In genomic region chr14:69398818-69399210, GRCh38 we compare ENCODE assay signal across 8 cellular contexts. TPM values are rescaled to one million over a fixed set of nuclear protein-coding genes. Genes with fewer than 3 reads are reported as not detected.
A peak's percentile ranks its signal among the peaks of the same experiment; 100 is the strongest.
DNase-seq lines count a peak whose midpoint lies in the region; FAIRE-seq and TF ChIP-seq lines count a peak whose summit lies in the region.

No MANE protein-coding gene starts in this region.

- H3K27ac ChIP-seq in OCI-LY7 (ENCODE audit: low read depth, low read length, poor library complexity, severe bottlenecking) (peak overlapping the region; percentile 75), endothelial cell of umbilical vein (ENCODE audit: insufficient read depth, low read depth, low read length) (peak overlapping the region; percentile 92), parathyroid adenoma (peak overlapping the region; percentile 90)

- dilution Hi-C loops in endothelial cell of umbilical vein (cut with MboI; ENCODE audit: extremely low pct_ligation_motif_present, low sequenced_read_pairs): no loop called here

- H3K9me3 ChIP-seq in OCI-LY7 (ENCODE audit: low read length) (no peaks in the 10 kb centered on the region), endothelial cell of umbilical vein (replicated peaks; ENCODE audit: control insufficient read depth, insufficient read depth, low read length) (no peaks in the 10 kb centered on the region), parathyroid adenoma (ENCODE audit: control insufficient read depth, low read length) (no peaks in the 10 kb centered on the region)

- FAIRE-seq in endothelial cell of umbilical vein (lab: Jason Lieb, UNC): no peak

- intact Hi-C loops in OCI-LY7 (cut with micrococcal nuclease; ENCODE audit: unreplicated experiment): loop anchor here (1.0 to 5.0 kb wide), 4 partner anchors 43 to 246 kb away; partner anchors contain the start of gene DCAF5
- intact Hi-C loops in endothelial cell of umbilical vein (cut with micrococcal nuclease): loop anchor here (1.0 to 10.0 kb wide), 4 partner anchors 61 to 366 kb away; partner anchors contain the start of genes DCAF5 and SRSF5

- peaks cover 37% of the 10 kb centered on the region for H3K36me3 ChIP-seq in OCI-LY7 (ENCODE audit: insufficient read depth, low read length)
- H3K36me3 ChIP-seq in endothelial cell of umbilical vein (ENCODE audit: control insufficient read depth in 2 of 2, extremely low read depth in 1 of 2, insufficient read depth in 2 of 2, low read length in 2 of 2): peaks cover 9 to 15% of the 10 kb centered on the region in 2 experiments
- no peaks in the 10 kb centered on the region for H3K36me3 ChIP-seq in parathyroid adenoma (ENCODE audit: control insufficient read depth, insufficient read depth, low read length)

- H4K20me1 ChIP-seq in OCI-LY7 (ENCODE audit: insufficient read depth, low read length) (peaks cover 39% of the 10 kb centered on the region), endothelial cell of umbilical vein (replicated peaks; ENCODE audit: control insufficient read depth, extremely low read depth, insufficient read depth, low read length) (peaks cover 5% of the 10 kb centered on the region)

- H3K9me2 ChIP-seq in OCI-LY7 (ENCODE audit: insufficient read depth, low read length): no peaks in the 10 kb centered on the region

- no peaks in the 10 kb centered on the region for H3K9me1 ChIP-seq in endothelial cell of umbilical vein (replicated peaks; ENCODE audit: control insufficient read depth, extremely low read depth, insufficient read depth, low read length)

- H3K9ac ChIP-seq in endothelial cell of umbilical vein (replicated peaks; ENCODE audit: extremely low read depth, insufficient read depth, low read length) (peak overlapping the region; percentile 91), parathyroid adenoma (no peak overlapping the region)

- CTCF ChIA-PET in OCI-LY7 (lab: Charles Lee; ENCODE audit: unreplicated experiment): no interaction called here
- CTCF ChIA-PET in endothelial cell of umbilical vein (lab: Charles Lee): interaction anchor here (0.8 to 3.5 kb wide), 2 partner anchors 61 to 270 kb away, joined by 3 to 26 read pairs; no protein-coding TSS in a partner anchor

- no peak for TF ChIP-seq POLR2A in endothelial cell of umbilical vein (IDR thresholded peaks at IDR 0.05; ENCODE audit: low read depth, low read length)

- DNase-seq in stimulated activated naive CD4-positive, alpha-beta T cell treated with Interleukin-2 at 50 U/mL for 16 hours (lab: John Stamatoyannopoulos, UW): peak; percentile 60
- no peak for DNase-seq in stimulated activated naive CD4-positive, alpha-beta T cell (lab: John Stamatoyannopoulos, UW)
- no peak for DNase-seq in OCI-LY7 (ENCODE audit: low spot score)
- DNase-seq in endothelial cell of umbilical vein (ENCODE audit: low read depth, low spot score): no peak
- DNase-seq in hippocampal formation (lab: John Stamatoyannopoulos, UW): no peak
- no peak for DNase-seq in cortex of kidney (lab: John Stamatoyannopoulos, UW)
- no peak for DNase-seq in T-helper 9 cell

- POLR2A ChIA-PET in OCI-LY7 (lab: Charles Lee): interaction anchor here (1.0 to 3.9 kb wide), 5 partner anchors 29 to 47 kb away, joined by 3 to 28 read pairs (median 5); no protein-coding TSS in a partner anchor
- POLR2A ChIA-PET in endothelial cell of umbilical vein (lab: Charles Lee): interaction anchor here (1.2 kb wide), 1 partner anchor 60 kb away, joined by 4 read pairs; no protein-coding TSS in a partner anchor

- H3K27me3 ChIP-seq in endothelial cell of umbilical vein (ENCODE audit: control insufficient read depth in 2 of 2, insufficient read depth in 2 of 2, low read length in 2 of 2) (no peaks in the 10 kb centered on the region), parathyroid adenoma (ENCODE audit: control insufficient read depth, insufficient read depth, low read length) (no peaks in the 10 kb centered on the region)

- H3K4me1 ChIP-seq in OCI-LY7 (ENCODE audit: insufficient read depth, low read length, poor library complexity, severe bottlenecking) (peaks cover 51% of the 10 kb centered on the region), endothelial cell of umbilical vein (ENCODE audit: control insufficient read depth, extremely low read depth, insufficient read depth, low read length) (peaks cover 31% of the 10 kb centered on the region), parathyroid adenoma (peaks cover 20% of the 10 kb centered on the region)

- TF ChIP-seq CTCF in OCI-LY7 (conservative IDR thresholded peaks at IDR 0.05; ENCODE audit: low read length): no peak
- TF ChIP-seq CTCF in endothelial cell of umbilical vein (IDR thresholded peaks at IDR 0.05; ENCODE audit: extremely low read depth in 1 of 2, insufficient read depth in 1 of 2, low read depth in 1 of 2, low read length in 2 of 2): no peak
- TF ChIP-seq CTCF in parathyroid adenoma (IDR thresholded peaks at IDR 0.05): no peak

- BruUV-seq in OCI-LY7 (replicated peaks; lab: Mats Ljungman, UMichigan) (TSS peak; percentile 76), endothelial cell of umbilical vein (replicated peaks; lab: Mats Ljungman, UMichigan) (TSS peak; percentile 64)

- H2AFZ ChIP-seq in OCI-LY7 (ENCODE audit: low read length) (peak overlapping the region; percentile 48; the same call in 1 of the 2 replicates), endothelial cell of umbilical vein (ENCODE audit: low read depth, low read length) (peak overlapping the region; percentile 8), parathyroid adenoma (peak overlapping the region; percentile 78)

- H3K79me2 ChIP-seq in OCI-LY7 (ENCODE audit: insufficient read depth, low read depth, low read length) (peaks cover 95% of the 10 kb centered on the region), endothelial cell of umbilical vein (ENCODE audit: control insufficient read depth, insufficient read depth, low read length) (peaks cover 83% of the 10 kb centered on the region), parathyroid adenoma (peaks cover 48% of the 10 kb centered on the region)

- H3K4me2 ChIP-seq in OCI-LY7 (ENCODE audit: low read length) (peak overlapping the region; percentile 93), endothelial cell of umbilical vein (ENCODE audit: insufficient read depth, low read length) (peak overlapping the region; percentile 95), parathyroid adenoma (ENCODE audit: low read length) (peak overlapping the region; percentile 97)

- H3K4me3 ChIP-seq in OCI-LY7 (ENCODE audit: low read depth, low read length, poor library complexity, severe bottlenecking) (peak overlapping the region; percentile 82), endothelial cell of umbilical vein (replicated peaks in 1 of 3; ENCODE audit: insufficient read depth in 1 of 3, low read depth in 1 of 3, low read length in 3 of 3) (peak overlapping the region; percentile 13 to 100 (median 84)), parathyroid adenoma (ENCODE audit: low read depth, low read length) (peak overlapping the region; percentile 93)

TF ChIP-seq in endothelial cell of umbilical vein, 7 proteins besides CTCF, POLR2A, EP300 and RAD21:
- TF ChIP-seq MYC (IDR thresholded peaks at IDR 0.05; ENCODE audit: low read depth, low read length) (no peak), GATA2 (IDR thresholded peaks at IDR 0.05; ENCODE audit: insufficient read depth, insufficient read length, low read depth, low read length) (no peak), FOS (IDR thresholded peaks at IDR 0.05; ENCODE audit: borderline replicate concordance, insufficient read depth, low read length) (no peak), POLR2AphosphoS5 (IDR thresholded peaks at IDR 0.05; ENCODE audit: insufficient read depth, low read depth, low read length) (no peak), JUN (IDR thresholded peaks at IDR 0.05; ENCODE audit: borderline replicate concordance, insufficient read depth, insufficient read length, low read depth) (no peak), EZH2 (IDR thresholded peaks at IDR 0.05; ENCODE audit: borderline replicate concordance, low read depth, low read length, severe bottlenecking) (no peak)
- TF ChIP-seq, protein P1, sequence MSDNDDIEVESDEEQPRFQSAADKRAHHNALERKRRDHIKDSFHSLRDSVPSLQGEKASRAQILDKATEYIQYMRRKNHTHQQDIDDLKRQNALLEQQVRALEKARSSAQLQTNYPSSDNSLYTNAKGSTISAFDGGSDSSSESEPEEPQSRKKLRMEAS (IDR thresholded peaks at IDR 0.05; ENCODE audit: insufficient read depth, insufficient read length): no peak

RNA-seq across cellular contexts. Expression of gene SLC39A9, which starts 0.3 kb away (rescaled TPM):
- total RNA-seq in OCI-LY7 (2014; rRNA removed; shearing (Covaris generic)): 70.4 and 86.5 TPM in 2 replicates
- total RNA-seq in OCI-LY7 (2022): 91.7 and 96.6 TPM in 2 replicates
- total RNA-seq in endothelial cell of umbilical vein: 52.1 and 55.2 TPM in 2 replicates
- 39.8 and 40.8 TPM in 2 replicates for polyA plus RNA-seq in endothelial cell of umbilical vein
- polyA plus RNA-seq in endothelial cell of umbilical vein (2011; cell fraction: cytosol; rRNA removed): 34.5 and 37.5 TPM in 2 replicates
- 34.1 and 42.7 TPM in 2 replicates for polyA plus RNA-seq in endothelial cell of umbilical vein (2011; cell fraction: nucleus; rRNA removed)
- polyA plus RNA-seq in endothelial cell of umbilical vein (2012): 26.8 and 32.5 TPM in 2 replicates
- 147 and 153 TPM in 2 replicates for polyA minus RNA-seq in endothelial cell of umbilical vein
- 75.0 TPM for polyA minus RNA-seq in endothelial cell of umbilical vein (2011; cell fraction: cytosol; rRNA and poly(A)+ RNA removed)
- 41.5 and 58.3 TPM in 2 replicates for polyA minus RNA-seq in endothelial cell of umbilical vein (2011; cell fraction: nucleus; rRNA and poly(A)+ RNA removed)

RNA-seq across cellular contexts. Expression of gene ERH, which starts 0.7 kb away (rescaled TPM):
- total RNA-seq in OCI-LY7 (2014; rRNA removed; shearing (Covaris generic)): 204 and 435 TPM in 2 replicates
- total RNA-seq in OCI-LY7 (2022) (498 and 512 TPM in 2 replicates), endothelial cell of umbilical vein (263 and 273 TPM in 2 replicates)
- 127 and 157 TPM in 2 replicates for polyA plus RNA-seq in endothelial cell of umbilical vein
- 144 and 156 TPM in 2 replicates for polyA plus RNA-seq in endothelial cell of umbilical vein (2011; cell fraction: cytosol; rRNA removed)
- polyA plus RNA-seq in endothelial cell of umbilical vein (2011; cell fraction: nucleus; rRNA removed): 51.7 and 53.8 TPM in 2 replicates
- polyA plus RNA-seq in endothelial cell of umbilical vein (2012): 192 and 238 TPM in 2 replicates
- polyA minus RNA-seq in endothelial cell of umbilical vein: 71.9 and 111 TPM in 2 replicates
- 140 TPM for polyA minus RNA-seq in endothelial cell of umbilical vein (2011; cell fraction: cytosol; rRNA and poly(A)+ RNA removed)
- polyA minus RNA-seq in endothelial cell of umbilical vein (2011; cell fraction: nucleus; rRNA and poly(A)+ RNA removed): 33.5 and 51.1 TPM in 2 replicates

Comparison
In these comparisons a context has a peak if more than half of its experiments do, and no peak if none do; other contexts are left out.
1. H2AFZ ChIP-seq: peak in every context shown above with its lines; median percentile 78 in parathyroid adenoma; 48 in OCI-LY7; 8 in endothelial cell of umbilical vein.